ENCODE assay signal across 13 cellular contexts in genomic region chr9:36793277-36793676, GRCh38.
DNase-seq lines count a peak whose midpoint lies in the region; ATAC-seq and TF ChIP-seq lines count a peak whose summit lies in the region.
"Had no signal": no experiment of that assay in that cellular context is flagged by ENCODE, and none has a peak within 500 bp of the region (broad histone marks: within the 10 kb centered on the region; RNA-seq: fewer than 3 reads in every experiment).

No MANE protein-coding gene starts in this region.

- H3K27ac ChIP-seq in neural progenitor cell = no peak overlapping the region
- H3K27ac ChIP-seq: BLaER1 had no signal

- H3K4me2 ChIP-seq in neural progenitor cell = no peak overlapping the region
- H3K4me2 ChIP-seq: BLaER1 had no signal

- H3K27me3 ChIP-seq in neural progenitor cell = no peaks in the 10 kb centered on the region
- H3K27me3 ChIP-seq: BLaER1 had no signal

- H3K9me3 ChIP-seq in neural progenitor cell (ENCODE audit: low read depth) = no peaks in the 10 kb centered on the region

- no peak overlapping the region for H3K4me3 Mint-ChIP-seq in activated CD4-positive, alpha-beta memory T cell treated with anti-CD3 and anti-CD28 coated beads for 36 hours
- H3K4me3 Mint-ChIP-seq in activated CD4-positive, alpha-beta memory T cell treated with anti-CD3 and anti-CD28 coated beads, Interleukin-2, amount 10 ng/mL, durations not matched to agents 7 days and 5 days = no peak overlapping the region
- no peak overlapping the region for H3K4me3 Mint-ChIP-seq in neural progenitor cell
- H3K4me3 Mint-ChIP-seq: activated naive CD4-positive, alpha-beta T cell treated with anti-CD3 and anti-CD28 coated beads, Interleukin-2, amount 10 ng/mL, durations not matched to agents 7 days and 5 days; naive B cell; stimulated activated naive CD8-positive, alpha-beta T cell treated with anti-CD3 and anti-CD28 coated beads, Interleukin-15, amount 100 ng/mL, for 72 hours had no signal

- H3K36me3 Mint-ChIP-seq in activated CD4-positive, alpha-beta memory T cell treated with anti-CD3 and anti-CD28 coated beads for 36 hours = peaks cover 4% of the 10 kb centered on the region
- no peaks in the 10 kb centered on the region for H3K36me3 Mint-ChIP-seq in activated CD4-positive, alpha-beta memory T cell treated with anti-CD3 and anti-CD28 coated beads, Interleukin-2, amount 10 ng/mL, durations not matched to agents 7 days and 5 days (ENCODE audit: low read depth)
- H3K36me3 Mint-ChIP-seq in neural progenitor cell = no peaks in the 10 kb centered on the region
- H3K36me3 Mint-ChIP-seq: activated naive CD4-positive, alpha-beta T cell treated with anti-CD3 and anti-CD28 coated beads, Interleukin-2, amount 10 ng/mL, durations not matched to agents 7 days and 5 days had no signal

- intact Hi-C loops in activated CD4-positive, alpha-beta memory T cell treated with anti-CD3 and anti-CD28 coated beads for 36 hours (cut with micrococcal nuclease) = no loop called here

- peaks cover 12% of the 10 kb centered on the region for H3K9me3 Mint-ChIP-seq in activated CD4-positive, alpha-beta memory T cell treated with anti-CD3 and anti-CD28 coated beads for 36 hours
- H3K9me3 Mint-ChIP-seq in activated CD4-positive, alpha-beta memory T cell treated with anti-CD3 and anti-CD28 coated beads, Interleukin-2, amount 10 ng/mL, durations not matched to agents 7 days and 5 days = peaks cover 7% of the 10 kb centered on the region
- H3K9me3 Mint-ChIP-seq in neural progenitor cell = peaks cover 6% of the 10 kb centered on the region

- no peaks in the 10 kb centered on the region for H4K20me1 ChIP-seq in neural progenitor cell (ENCODE audit: low read depth)
- H4K20me1 ChIP-seq: BLaER1 had no signal

- DNase-seq in activated CD4-positive, alpha-beta memory T cell treated with anti-CD3 and anti-CD28 coated beads for 36 hours = peak; percentile 21
- DNase-seq in activated CD4-positive, alpha-beta memory T cell treated with anti-CD3 and anti-CD28 coated beads, Interleukin-2, amount 10 ng/mL, durations not matched to agents 7 days and 5 days = no peak
- DNase-seq in HEK293T (ENCODE audit: extremely low spot score) (peak; percentile 34), astrocyte of the spinal cord (ENCODE audit: low read depth, low spot score) (no peak), neural progenitor cell (ENCODE audit: low spot score) (no peak), HT-29 (ENCODE audit: low spot score) (no peak)
- DNase-seq: activated naive CD4-positive, alpha-beta T cell treated with anti-CD3 and anti-CD28 coated beads, Interleukin-2, amount 10 ng/mL, durations not matched to agents 7 days and 5 days; effector CD4-positive, alpha-beta T cell; naive B cell had no signal

- ATAC-seq in GM19035 (IDR thresholded peaks at IDR 0.05; ENCODE audit: unreplicated experiment) (no peak), HG02623 (IDR thresholded peaks at IDR 0.05; ENCODE audit: unreplicated experiment) (no peak)
- ATAC-seq: stimulated activated naive CD8-positive, alpha-beta T cell treated with anti-CD3 and anti-CD28 coated beads, Interleukin-15, amount 100 ng/mL, for 72 hours had no signal

- no peaks in the 10 kb centered on the region for H3K27me3 Mint-ChIP-seq in activated CD4-positive, alpha-beta memory T cell treated with anti-CD3 and anti-CD28 coated beads for 36 hours
- H3K27me3 Mint-ChIP-seq in activated CD4-positive, alpha-beta memory T cell treated with anti-CD3 and anti-CD28 coated beads, Interleukin-2, amount 10 ng/mL, durations not matched to agents 7 days and 5 days = peaks cover 1% of the 10 kb centered on the region
- peaks cover 12% of the 10 kb centered on the region for H3K27me3 Mint-ChIP-seq in neural progenitor cell (ENCODE audit: insufficient read depth, low read depth)
- H3K27me3 Mint-ChIP-seq: stimulated activated naive CD8-positive, alpha-beta T cell treated with anti-CD3 and anti-CD28 coated beads, Interleukin-15, amount 100 ng/mL, for 72 hours had no signal

- POLR2A ChIA-PET in activated CD4-positive, alpha-beta memory T cell treated with anti-CD3 and anti-CD28 coated beads for 36 hours (lab: Charles Lee) = no interaction called here
- POLR2A ChIA-PET in activated CD4-positive, alpha-beta memory T cell treated with anti-CD3 and anti-CD28 coated beads, Interleukin-2, amount 10 ng/mL, durations not matched to agents 7 days and 5 days (lab: Charles Lee) = no interaction called here
- POLR2A ChIA-PET in HEK293T (lab: Yijun Ruan, JAX) = no interaction called here

- no peaks in the 10 kb centered on the region for H3F3A ChIP-seq in neural progenitor cell (ENCODE audit: low read depth)

- no peaks in the 10 kb centered on the region for H3K79me2 ChIP-seq in neural progenitor cell (ENCODE audit: low read depth)

- H2AFZ ChIP-seq in neural progenitor cell (replicated peaks) = no peak overlapping the region

- no peak overlapping the region for H3K4me3 ChIP-seq in astrocyte of the spinal cord (ENCODE audit: low read depth, low read length)
- H3K4me3 ChIP-seq in neural progenitor cell = no peak overlapping the region
- H3K4me3 ChIP-seq: BLaER1 had no signal

- no peaks in the 10 kb centered on the region for H3K36me3 ChIP-seq in neural progenitor cell
- H3K36me3 ChIP-seq: BLaER1 had no signal

- no peak overlapping the region for H3K9ac ChIP-seq in neural progenitor cell
- H3K9ac ChIP-seq: BLaER1 had no signal

- TF ChIP-seq CTCF in astrocyte of the spinal cord (IDR thresholded peaks at IDR 0.05; ENCODE audit: low read depth, low read length) (peak; percentile 13), neural progenitor cell (IDR thresholded peaks at IDR 0.05) (peak; percentile 62)

- no peaks in the 10 kb centered on the region for H3K4me1 Mint-ChIP-seq in activated CD4-positive, alpha-beta memory T cell treated with anti-CD3 and anti-CD28 coated beads for 36 hours (ENCODE audit: low read depth)
- no peaks in the 10 kb centered on the region for H3K4me1 Mint-ChIP-seq in activated CD4-positive, alpha-beta memory T cell treated with anti-CD3 and anti-CD28 coated beads, Interleukin-2, amount 10 ng/mL, durations not matched to agents 7 days and 5 days
- H3K4me1 Mint-ChIP-seq in neural progenitor cell = peaks cover 12% of the 10 kb centered on the region
- H3K4me1 Mint-ChIP-seq: activated naive CD4-positive, alpha-beta T cell treated with anti-CD3 and anti-CD28 coated beads, Interleukin-2, amount 10 ng/mL, durations not matched to agents 7 days and 5 days; stimulated activated naive CD8-positive, alpha-beta T cell treated with anti-CD3 and anti-CD28 coated beads, Interleukin-15, amount 100 ng/mL, for 72 hours had no signal

- H3K27ac Mint-ChIP-seq in activated CD4-positive, alpha-beta memory T cell treated with anti-CD3 and anti-CD28 coated beads for 36 hours = no peak overlapping the region
- H3K27ac Mint-ChIP-seq in activated CD4-positive, alpha-beta memory T cell treated with anti-CD3 and anti-CD28 coated beads, Interleukin-2, amount 10 ng/mL, durations not matched to agents 7 days and 5 days = no peak overlapping the region
- H3K27ac Mint-ChIP-seq in neural progenitor cell = no peak overlapping the region
- H3K27ac Mint-ChIP-seq: activated naive CD4-positive, alpha-beta T cell treated with anti-CD3 and anti-CD28 coated beads, Interleukin-2, amount 10 ng/mL, durations not matched to agents 7 days and 5 days; naive B cell; stimulated activated naive CD8-positive, alpha-beta T cell treated with anti-CD3 and anti-CD28 coated beads, Interleukin-15, amount 100 ng/mL, for 72 hours had no signal

- CTCF ChIA-PET in activated CD4-positive, alpha-beta memory T cell treated with anti-CD3 and anti-CD28 coated beads for 36 hours (lab: Charles Lee) = interaction anchor here (1.1 kb wide), 1 partner anchor 65 kb away, joined by 4 read pairs; no protein-coding TSS in a partner anchor
- CTCF ChIA-PET in activated CD4-positive, alpha-beta memory T cell treated with anti-CD3 and anti-CD28 coated beads, Interleukin-2, amount 10 ng/mL, durations not matched to agents 7 days and 5 days (lab: Charles Lee) = no interaction called here
- CTCF ChIA-PET in HEK293T (lab: Yijun Ruan, JAX) = interaction anchor here (0.7 kb wide), 1 partner anchor 385 kb away, joined by 3 read pairs; no protein-coding TSS in a partner anchor

- in situ Hi-C loops in astrocyte of the spinal cord (cut with HindIII; ENCODE audit: low sequenced_read_pairs) = no loop called here

- peaks cover 13% of the 10 kb centered on the region for H3K4me1 ChIP-seq in neural progenitor cell
- H3K4me1 ChIP-seq: BLaER1 had no signal

TF ChIP-seq in HEK293T, 16 proteins besides CTCF, POLR2A, EP300 and RAD21:
- TF ChIP-seq ZNF384 (IDR thresholded peaks at IDR 0.05) = no peak
- no peak for TF ChIP-seq BHLHE40 (IDR thresholded peaks at IDR 0.05; ENCODE audit: borderline replicate concordance)
- TF ChIP-seq FOXK2 (IDR thresholded peaks at IDR 0.05) = no peak
- TF ChIP-seq SUZ12 (IDR thresholded peaks at IDR 0.05) = no peak
- TF ChIP-seq CTBP1 (IDR thresholded peaks at IDR 0.05; ENCODE audit: borderline replicate concordance) = no peak
- TF ChIP-seq L3MBTL2 (conservative IDR thresholded peaks at IDR 0.05) = no peak

Comparison
In these comparisons a context has a peak if more than half of its experiments do, and no peak if none do; other contexts are left out.
1. DNase-seq: peak in activated CD4-positive, alpha-beta memory T cell treated with anti-CD3 and anti-CD28 coated beads for 36 hours (single experiment) and HEK293T (single experiment); none in activated CD4-positive, alpha-beta memory T cell treated with anti-CD3 and anti-CD28 coated beads, Interleukin-2, amount 10 ng/mL, durations not matched to agents 7 days and 5 days (single experiment), astrocyte of the spinal cord (single experiment), neural progenitor cell (single experiment) and HT-29 (single experiment).